20 cellular contexts compared by ENCODE assay signal in genomic region chr6:157684620-157685299, GRCh38.
DNase-seq lines count a peak whose midpoint lies in the region; ATAC-seq and TF ChIP-seq lines count a peak whose summit lies in the region.
"Had no signal": no experiment of that assay in that cellular context is flagged by ENCODE, and none has a peak within 500 bp of the region (broad histone marks: within the 10 kb centered on the region; RNA-seq: fewer than 3 reads in every experiment).

No MANE protein-coding gene starts in this region.

- H3K36me3 ChIP-seq in smooth muscle cell (ENCODE audit: low read depth), result no peaks in the 10 kb centered on the region
- H3K36me3 ChIP-seq: BLaER1 treated with 17β-estradiol and CSF1 and Interleukin-3, amounts not matched to agents 10 nM and 100 nM had no signal

- no peak overlapping the region for H3K9ac ChIP-seq in smooth muscle cell (ENCODE audit: low read depth)
- H3K9ac ChIP-seq: BLaER1 treated with 17β-estradiol and CSF1 and Interleukin-3, amounts not matched to agents 10 nM and 100 nM; SK-N-SH had no signal

- no peaks in the 10 kb centered on the region for H3K9me3 ChIP-seq in smooth muscle cell (replicated peaks; ENCODE audit: low read depth)
- H3K9me3 ChIP-seq: A549; BLaER1 treated with 17β-estradiol and CSF1 and Interleukin-3, amounts not matched to agents 10 nM and 100 nM; SK-N-SH had no signal

- H3K4me2 ChIP-seq in smooth muscle cell, result no peak overlapping the region
- H3K4me2 ChIP-seq: A549; BLaER1 treated with 17β-estradiol and CSF1 and Interleukin-3, amounts not matched to agents 10 nM and 100 nM; SK-N-SH had no signal

- no peak overlapping the region for H2AFZ ChIP-seq in smooth muscle cell (ENCODE audit: low read depth)

- peaks cover 3% of the 10 kb centered on the region for H3K27me3 Mint-ChIP-seq in neural crest cell (ENCODE audit: low read depth)
- H3K27me3 Mint-ChIP-seq in effector memory CD8-positive, alpha-beta T cell, result peaks cover 18 to 33% of the 10 kb centered on the region in 2 donors
- H3K27me3 Mint-ChIP-seq: CD4-positive, alpha-beta T cell had no signal

- 78% methylated on average over 12 of the region's 12 CpGs for WGBS in smooth muscle cell (ENCODE audit: low lambda C conversion rate)

- H3K27me3 ChIP-seq in smooth muscle cell (ENCODE audit: low read depth), result no peaks in the 10 kb centered on the region
- H3K27me3 ChIP-seq: BLaER1 treated with 17β-estradiol and CSF1 and Interleukin-3, amounts not matched to agents 10 nM and 100 nM had no signal

- peaks cover 3% of the 10 kb centered on the region for H3K4me1 Mint-ChIP-seq in neural crest cell
- no peaks in the 10 kb centered on the region for H3K4me1 Mint-ChIP-seq in effector memory CD8-positive, alpha-beta T cell (ENCODE audit: low read depth in 2 of 2)

- no peak for ATAC-seq in left cardiac atrium
- ATAC-seq in effector memory CD8-positive, alpha-beta T cell (replicated peaks), result no peak
- ATAC-seq: A549, PC-3 had no signal

- H3F3A ChIP-seq in smooth muscle cell (ENCODE audit: low read depth), result peaks cover 7% of the 10 kb centered on the region

- DNase-seq in cardiac septum (ENCODE audit: low spot score) (peak; percentile 61), left cardiac atrium (no peak), amniotic epithelial cell (ENCODE audit: low read depth) (peak; percentile 26), neural crest cell (ENCODE audit: low read depth, low spot score) (no peak), NCI-H82 treated with DMSO at 0.1 percent for 48 hours (lab: John Stamatoyannopoulos, UW; ENCODE audit: unreplicated experiment) (no peak), smooth muscle cell (lab: John Stamatoyannopoulos, UW; ENCODE audit: unreplicated experiment) (no peak)
- no peak for DNase-seq in effector memory CD8-positive, alpha-beta T cell
- DNase-seq: AML-193; CD4-positive, alpha-beta T cell; NCI-H1105; NCI-H1436 treated with DMSO at 0.1 percent for 48 hours; NCI-H187 treated with DMSO at 0.1 percent for 48 hours; NCI-H2227 treated with DMSO at 0.1 percent for 48 hours; NCI-H510A; NCI-H748 treated with DMSO at 0.1 percent for 48 hours; PC-3; SK-N-SH had no signal

- intact Hi-C loops in cardiac septum (cut with DNase I), result no loop called here
- intact Hi-C loops in left cardiac atrium (cut with DNase I), result no loop called here

- H3K9me3 Mint-ChIP-seq in neural crest cell, result no peaks in the 10 kb centered on the region
- no peaks in the 10 kb centered on the region for H3K9me3 Mint-ChIP-seq in effector memory CD8-positive, alpha-beta T cell
- H3K9me3 Mint-ChIP-seq: CD4-positive, alpha-beta T cell had no signal

- H3K79me2 ChIP-seq in smooth muscle cell (ENCODE audit: low read depth), result no peaks in the 10 kb centered on the region

- H3K27ac Mint-ChIP-seq in neural crest cell (ENCODE audit: unreplicated experiment), result peak overlapping the region; percentile 72
- H3K27ac Mint-ChIP-seq in effector memory CD8-positive, alpha-beta T cell, result no peak overlapping the region
- H3K27ac Mint-ChIP-seq: CD4-positive, alpha-beta T cell had no signal

- no peak overlapping the region for H3K4me3 ChIP-seq in smooth muscle cell
- H3K4me3 ChIP-seq: A549; BLaER1 treated with 17β-estradiol and CSF1 and Interleukin-3, amounts not matched to agents 10 nM and 100 nM had no signal

- no peaks in the 10 kb centered on the region for H3K36me3 Mint-ChIP-seq in neural crest cell (ENCODE audit: low read depth)
- no peaks in the 10 kb centered on the region for H3K36me3 Mint-ChIP-seq in effector memory CD8-positive, alpha-beta T cell (ENCODE audit: insufficient read depth)

- no peaks in the 10 kb centered on the region for H4K20me1 ChIP-seq in smooth muscle cell (ENCODE audit: low read depth)
- H4K20me1 ChIP-seq: BLaER1 treated with 17β-estradiol and CSF1 and Interleukin-3, amounts not matched to agents 10 nM and 100 nM had no signal

- H3K4me3 Mint-ChIP-seq in neural crest cell, result no peak overlapping the region
- no peak overlapping the region for H3K4me3 Mint-ChIP-seq in effector memory CD8-positive, alpha-beta T cell
- H3K4me3 Mint-ChIP-seq: CD4-positive, alpha-beta T cell had no signal

- no peak overlapping the region for H3K27ac ChIP-seq in smooth muscle cell (ENCODE audit: low read depth)
- H3K27ac ChIP-seq: A549; BLaER1 treated with 17β-estradiol and CSF1 and Interleukin-3, amounts not matched to agents 10 nM and 100 nM; HL-60 had no signal

- H3K4me1 ChIP-seq in smooth muscle cell (ENCODE audit: low read depth), result peaks cover 7% of the 10 kb centered on the region

- TF ChIP-seq CTCF in neural crest cell (conservative IDR thresholded peaks at IDR 0.05) (no peak), smooth muscle cell (IDR thresholded peaks at IDR 0.05; ENCODE audit: borderline replicate concordance, insufficient read depth, poor library complexity, severe bottlenecking) (no peak)

Comparison
In these comparisons a context has a peak if more than half of its experiments do, and no peak if none do; other contexts are left out.
1. DNase-seq: peak in cardiac septum (single experiment) and amniotic epithelial cell (single experiment); none in left cardiac atrium (single experiment), neural crest cell (single experiment), NCI-H82 treated with DMSO at 0.1 percent for 48 hours (single experiment), effector memory CD8-positive, alpha-beta T cell (0 of 3) and smooth muscle cell (single experiment).